19 cellular contexts compared by ENCODE assay signal in the genomic region with DNA sequence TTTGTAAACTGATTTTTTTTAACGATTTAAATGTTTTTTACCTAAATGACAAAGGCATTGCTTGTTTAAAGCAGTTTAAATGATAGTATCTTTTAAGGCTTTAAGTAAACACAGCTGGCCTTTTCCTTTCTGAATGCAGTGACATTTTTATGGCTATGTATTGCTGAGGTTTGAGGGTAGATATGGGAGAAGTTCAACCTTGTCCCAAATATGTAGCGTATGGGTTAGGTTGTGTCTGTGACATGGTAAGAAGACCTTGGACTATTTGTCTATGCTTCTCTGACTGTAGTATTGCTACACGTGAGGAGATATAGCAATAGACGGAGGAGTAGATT. TPM values are rescaled to one million over a fixed set of nuclear protein-coding genes. Genes with fewer than 3 reads are reported as not detected.
A peak's percentile ranks its signal among the peaks of the same experiment; 100 is the strongest.
DNase-seq lines count a peak whose midpoint lies in the region; ATAC-seq and TF ChIP-seq lines count a peak whose summit lies in the region.
"Had no signal": no experiment of that assay in that cellular context is flagged by ENCODE, and none has a peak within 500 bp of the region (broad histone marks: within the 10 kb centered on the region; RNA-seq: fewer than 3 reads in every experiment).

No MANE protein-coding gene starts in this region.

- TF ChIP-seq CTCF in body of pancreas (IDR thresholded peaks at IDR 0.05) (no peak), nephron progenitor cell (IDR thresholded peaks at IDR 0.05) (no peak)

- no peak for TF ChIP-seq POLR2A in body of pancreas (IDR thresholded peaks at IDR 0.05)

- H3K4me3 Mint-ChIP-seq in nephron progenitor cell, result no peak overlapping the region
- H3K4me3 Mint-ChIP-seq: CD8-positive, alpha-beta memory T cell had no signal

- peaks cover 21% of the 10 kb centered on the region for H3K4me1 Mint-ChIP-seq in nephron progenitor cell

- peak; percentile 64 for ATAC-seq in body of pancreas

- DNase-seq in NCI-H510A treated with DMSO at 0.1 percent for 48 hours (lab: John Stamatoyannopoulos, UW) (peak; percentile 24), NCI-H510A (lab: John Stamatoyannopoulos, UW) (no peak), body of pancreas (peak in 1 of 4 donors; percentile 15), nephron progenitor cell (no peak), NCI-H2107 treated with DMSO at 0.1 percent for 48 hours (lab: John Stamatoyannopoulos, UW; ENCODE audit: unreplicated experiment) (no peak), NCI-H2081 treated with DMSO at 0.1 percent for 48 hours (lab: John Stamatoyannopoulos, UW) (no peak), cerebellum (ENCODE audit: low spot score) (no peak)
- no peak for DNase-seq in activated naive CD4-positive, alpha-beta T cell treated with Interleukin-2 at 50 U/mL for 16 hours
- DNase-seq: CD8-positive, alpha-beta memory T cell; GF-D8; GM23248; NCI-H1048; NCI-H1694; NCI-H2171 treated with DMSO at 0.1 percent for 48 hours; NCI-H446 treated with DMSO at 0.1 percent for 48 hours; NCI-H774; PC-9 had no signal

- peaks cover 28% of the 10 kb centered on the region for H3K4me1 ChIP-seq in body of pancreas
- H3K4me1 ChIP-seq: BLaER1 had no signal

- 37 to 40% methylated on average over 4 of the region's 4 CpGs for WGBS in body of pancreas, 2 donors

- peak overlapping the region; percentile 26 for H3K27ac Mint-ChIP-seq in nephron progenitor cell

- H3K27me3 Mint-ChIP-seq in nephron progenitor cell (ENCODE audit: low read depth, poor library complexity), result no peaks in the 10 kb centered on the region
- H3K27me3 Mint-ChIP-seq: CD8-positive, alpha-beta memory T cell had no signal

- no peaks in the 10 kb centered on the region for H3K9me3 ChIP-seq in body of pancreas
- H3K9me3 ChIP-seq: BLaER1 had no signal

- peaks cover 79% of the 10 kb centered on the region for H3K36me3 Mint-ChIP-seq in nephron progenitor cell (ENCODE audit: low read depth)

- H3K27ac ChIP-seq in body of pancreas, result peak overlapping the region; percentile 37 to 53 (median 46)
- H3K27ac ChIP-seq: BLaER1, GM23248, KMS-11, PC-9 had no signal

- H3K9me3 Mint-ChIP-seq in nephron progenitor cell, result peaks cover 10% of the 10 kb centered on the region
- H3K9me3 Mint-ChIP-seq: CD8-positive, alpha-beta memory T cell had no signal

- H3K4me3 ChIP-seq in body of pancreas, result no peak overlapping the region
- H3K4me3 ChIP-seq: BLaER1, GM23248, PC-9 had no signal

- no peaks in the 10 kb centered on the region for H3K27me3 ChIP-seq in body of pancreas
- H3K27me3 ChIP-seq: BLaER1 had no signal

- peaks cover 0 to 2% of the 10 kb centered on the region in 2 donors for H3K36me3 ChIP-seq in body of pancreas (replicated peaks in 1 of 2; ENCODE audit: insufficient read depth in 1 of 2, low read depth in 2 of 2)

- intact Hi-C loops in body of pancreas (cut with DNase I), result no loop called here

RNA-seq across cellular contexts. Expression of a gene that starts 32.5 kb away (rescaled TPM):
- total RNA-seq in body of pancreas (10 to 100 TPM; 11.2 to 27.4 TPM), cerebellum (21.1 TPM)
